In the genomic region with DNA sequence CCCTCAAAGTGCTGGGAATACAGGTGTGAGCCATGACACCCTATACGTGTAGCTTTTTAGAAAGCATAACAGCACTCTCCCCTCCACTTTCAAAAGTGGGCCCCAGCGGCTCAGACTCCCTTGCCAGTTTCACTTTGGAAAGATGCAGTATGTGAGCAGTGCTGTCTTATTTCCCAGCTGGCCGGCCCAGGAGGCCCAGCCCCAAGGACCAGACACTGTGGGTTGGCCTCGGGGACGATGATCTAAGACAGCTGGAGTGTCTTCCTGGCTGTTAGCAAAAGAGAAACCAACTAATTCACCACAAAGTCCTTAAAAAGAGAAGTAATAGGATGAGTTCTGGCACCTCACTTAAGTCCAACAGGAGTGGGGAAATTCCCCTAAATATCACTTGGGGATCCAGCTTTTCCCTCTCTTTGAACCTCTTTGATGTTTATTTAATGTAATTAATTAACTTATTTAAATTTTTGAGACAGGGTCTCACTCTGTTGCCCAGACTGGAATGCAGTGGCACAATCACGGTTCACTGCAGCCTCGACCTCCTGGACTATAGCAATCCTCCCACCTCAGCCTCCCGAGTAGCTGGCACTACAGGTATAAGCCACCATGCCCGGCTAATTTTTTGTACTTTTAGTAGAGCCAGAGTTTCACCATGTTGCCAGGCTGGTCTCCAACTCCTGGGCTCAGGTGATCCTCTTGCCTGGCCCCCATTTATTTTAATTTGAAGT, we compare ENCODE assay signal across 8 cellular contexts. TPM values are rescaled to one million over a fixed set of nuclear protein-coding genes. Genes with fewer than 3 reads are reported as not detected.
DNase-seq lines count a peak whose midpoint lies in the region; ATAC-seq, FAIRE-seq and TF ChIP-seq lines count a peak whose summit lies in the region.

No MANE protein-coding gene starts in this region.

- no peak for TF ChIP-seq CTCF in fibroblast of mammary gland (conservative IDR thresholded peaks at IDR 0.05; ENCODE audit: control insufficient read depth, insufficient read depth, low read depth, low read length)

- FAIRE-seq in RCC 7860 (lab: Jason Lieb, UNC), result peak; percentile 56

- ATAC-seq in GM18508 (IDR thresholded peaks at IDR 0.05; ENCODE audit: insufficient read depth, unreplicated experiment) (peak; percentile 43), HG02759 (IDR thresholded peaks at IDR 0.05; ENCODE audit: unreplicated experiment) (peak; percentile 67)

- intact Hi-C loops in posterior vena cava (cut with DNase I), result no loop called here

- DNase-seq in RCC 7860 (ENCODE audit: low spot score) (peak; percentile 71), fibroblast of mammary gland (ENCODE audit: low read depth) (peak; percentile 89), posterior vena cava (ENCODE audit: low spot score) (peak; percentile 95), NCI-H748 treated with DMSO at 0.1 percent for 48 hours (lab: John Stamatoyannopoulos, UW) (no peak), NCI-H2227 (lab: John Stamatoyannopoulos, UW; ENCODE audit: unreplicated experiment) (no peak)
- DNase-seq in stimulated activated CD8-positive, alpha-beta memory T cell treated with anti-CD3 and anti-CD28 coated beads, Interleukin-4, amount 100 ng/mL, for 48 hours, result no peak

- H3K4me3 ChIP-seq in fibroblast of mammary gland (ENCODE audit: control insufficient read depth, low read depth, low read length), result no peak overlapping the region

RNA-seq across cellular contexts. Expression of a gene that starts 17.6 kb away (rescaled TPM):
- 100 to 1,000 TPM; 566 to 848 TPM for total RNA-seq in posterior vena cava

Comparison
In these comparisons a context has a peak if more than half of its experiments do, and no peak if none do; other contexts are left out.
1. DNase-seq: peak in RCC 7860 (single experiment), fibroblast of mammary gland (single experiment) and posterior vena cava (single experiment); none in stimulated activated CD8-positive, alpha-beta memory T cell treated with anti-CD3 and anti-CD28 coated beads, Interleukin-4, amount 100 ng/mL, for 48 hours (single experiment), NCI-H748 treated with DMSO at 0.1 percent for 48 hours (single experiment) and NCI-H2227 (single experiment).